Comparison of ENCODE assay signal across 26 cellular contexts in the genomic region with DNA sequence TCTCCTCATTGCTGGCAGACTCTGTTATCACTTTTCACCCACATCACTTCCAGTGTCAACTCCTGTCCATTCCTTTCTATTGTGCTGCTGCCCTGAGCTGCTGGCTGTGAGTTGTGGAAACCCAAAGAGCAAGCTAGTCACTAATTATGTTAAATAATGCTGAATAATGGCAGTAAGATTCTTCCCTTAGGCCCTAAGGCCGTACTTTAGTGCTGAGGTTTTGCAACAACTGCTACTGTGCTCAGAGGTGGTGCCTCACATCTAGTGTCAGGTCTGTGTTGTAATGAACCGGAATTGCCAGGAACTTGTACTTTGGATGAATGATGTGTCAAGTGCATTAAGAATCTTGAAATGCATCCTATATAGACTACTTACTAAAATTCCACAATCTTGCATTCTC.
"Had no signal": no experiment of that assay in that cellular context is flagged by ENCODE, and none has a peak within 500 bp of the region (broad histone marks: within the 10 kb centered on the region; RNA-seq: fewer than 3 reads in every experiment).

No MANE protein-coding gene starts in this region.

- H3K27ac Mint-ChIP-seq: activated CD4-positive, alpha-beta T cell treated with anti-CD3 and anti-CD28 coated beads for 36 hours; activated naive CD8-positive, alpha-beta T cell; activated T-cell treated with anti-CD3 and anti-CD28 coated beads, Interleukin-2, amount 50 U/mL, for 72 hours; brain; naive B cell; stimulated activated effector memory CD8-positive, alpha-beta T cell treated with anti-CD3 and anti-CD28 coated beads, Interleukin-12 subunit alpha, Interleukin-12 subunit beta, amount 100 ng/mL, for 72 hours; stimulated activated naive CD8-positive, alpha-beta T cell treated with anti-CD3 and anti-CD28 coated beads, Interleukin-15, Interleukin-2, amounts not matched to agents 100 ng/mL and 50 ng/mL, for 24 hours; T-helper 2 cell treated with Interferon-gamma antibody and Interleukin-4, amounts not matched to agents 5 μg/mL and 100 μg/mL, for 36 hours had no signal

- H3K9me3 Mint-ChIP-seq: brain; stimulated activated naive CD8-positive, alpha-beta T cell treated with anti-CD3 and anti-CD28 coated beads, Interleukin-15, Interleukin-2, amounts not matched to agents 100 ng/mL and 50 ng/mL, for 24 hours; T-helper 2 cell treated with Interferon-gamma antibody and Interleukin-4, amounts not matched to agents 5 μg/mL and 100 μg/mL, for 36 hours had no signal

- ATAC-seq: activated CD4-positive, alpha-beta T cell treated with anti-CD3 and anti-CD28 coated beads for 36 hours; activated T-cell treated with anti-CD3 and anti-CD28 coated beads, Interleukin-2, amount 50 U/mL, for 72 hours; heart left ventricle; left lung; lower lobe of right lung; stimulated activated effector memory CD8-positive, alpha-beta T cell treated with anti-CD3 and anti-CD28 coated beads, Interleukin-12 subunit alpha, Interleukin-12 subunit beta, amount 100 ng/mL, for 72 hours had no signal

- H3K4me3 Mint-ChIP-seq: activated CD4-positive, alpha-beta T cell treated with anti-CD3 and anti-CD28 coated beads for 36 hours; activated naive CD8-positive, alpha-beta T cell; activated T-cell treated with anti-CD3 and anti-CD28 coated beads, Interleukin-2, amount 50 U/mL, for 72 hours; brain; naive B cell; stimulated activated effector memory CD8-positive, alpha-beta T cell treated with anti-CD3 and anti-CD28 coated beads, Interleukin-12 subunit alpha, Interleukin-12 subunit beta, amount 100 ng/mL, for 72 hours; stimulated activated naive CD8-positive, alpha-beta T cell treated with anti-CD3 and anti-CD28 coated beads, Interleukin-15, Interleukin-2, amounts not matched to agents 100 ng/mL and 50 ng/mL, for 24 hours; T-helper 2 cell treated with Interferon-gamma antibody and Interleukin-4, amounts not matched to agents 5 μg/mL and 100 μg/mL, for 36 hours had no signal

- H3K4me1 Mint-ChIP-seq: activated CD4-positive, alpha-beta T cell treated with anti-CD3 and anti-CD28 coated beads for 36 hours; brain; naive B cell; stimulated activated effector memory CD8-positive, alpha-beta T cell treated with anti-CD3 and anti-CD28 coated beads, Interleukin-12 subunit alpha, Interleukin-12 subunit beta, amount 100 ng/mL, for 72 hours had no signal

- H3K36me3 Mint-ChIP-seq: activated naive CD8-positive, alpha-beta T cell; brain; naive B cell had no signal

- DNase-seq: activated CD4-positive, alpha-beta T cell treated with anti-CD3 and anti-CD28 coated beads for 36 hours; activated CD4-positive, CD25-positive, alpha-beta regulatory T cell; activated naive CD4-positive, alpha-beta T cell; activated T-cell treated with anti-CD3 and anti-CD28 coated beads for 4 hours; activated T-cell treated with anti-CD3 and anti-CD28 coated beads, Interleukin-2, amount 50 U/mL, for 72 hours; aorta; dorsolateral prefrontal cortex; effector memory CD4-positive, alpha-beta T cell; foreskin fibroblast; heart left ventricle; hypothalamus; kidney glomerular epithelial cell; left lung; lower lobe of right lung; naive B cell; ovary; sigmoid colon; small intestine; stimulated activated CD4-positive, alpha-beta T cell treated with anti-CD3 and anti-CD28 coated beads, Interleukin-4, amount 100 ng/mL, for 24 hours; T-helper 1 cell; upper lobe of left lung had no signal

- H3K27me3 Mint-ChIP-seq: activated CD4-positive, alpha-beta T cell treated with anti-CD3 and anti-CD28 coated beads for 36 hours; activated naive CD8-positive, alpha-beta T cell; brain; naive B cell; stimulated activated naive CD8-positive, alpha-beta T cell treated with anti-CD3 and anti-CD28 coated beads, Interleukin-15, Interleukin-2, amounts not matched to agents 100 ng/mL and 50 ng/mL, for 24 hours had no signal
